In genomic region chr13:57629821-57630235, GRCh38 we compare ENCODE assay signal across 9 cellular contexts. TPM values are rescaled to one million over a fixed set of nuclear protein-coding genes. Genes with fewer than 3 reads are reported as not detected.
DNase-seq lines count a peak whose midpoint lies in the region; ATAC-seq and TF ChIP-seq lines count a peak whose summit lies in the region.
"Had no signal": no experiment of that assay in that cellular context is flagged by ENCODE, and none has a peak within 500 bp of the region (broad histone marks: within the 10 kb centered on the region; RNA-seq: fewer than 3 reads in every experiment).

No MANE protein-coding gene starts in this region.

- CTCF ChIA-PET in AG04450 (lab: Charles Lee), result no interaction called here

- intact Hi-C loops in body of pancreas (cut with DNase I), result no loop called here

- H3K4me2 ChIP-seq in GM23248 (ENCODE audit: unreplicated experiment), result peak overlapping the region; percentile 26

- peaks cover 33% of the 10 kb centered on the region for H3K9me3 ChIP-seq in AG04450 (ENCODE audit: control insufficient read depth, insufficient read depth, low read length)
- no peaks in the 10 kb centered on the region for H3K9me3 ChIP-seq in GM23248 (ENCODE audit: low read depth)
- H3K9me3 ChIP-seq in body of pancreas, result no peaks in the 10 kb centered on the region

- peak overlapping the region; percentile 41; the same call in 1 of the 2 replicates for H2AFZ ChIP-seq in GM23248

- 6 to 8% methylated on average over 34 of the region's 34 CpGs for WGBS in GM23248 (ENCODE audit: low coverage in 1 of 2, low lambda C conversion rate in 2 of 2, missing lambda C conversion rate in 2 of 2), 2 experiments
- WGBS in body of pancreas, 2 donors, result 2% methylated on average over 33 to 34 of the region's 34 CpGs

- no peak for DNase-seq in AG04450 (ENCODE audit: low read depth, low spot score)
- peak; percentile 67 for DNase-seq in GM23248
- peak; percentile 97 for DNase-seq in NCI-H748 treated with DMSO at 0.1 percent for 48 hours (lab: John Stamatoyannopoulos, UW)
- DNase-seq in body of pancreas, result peak; percentile 87 to 93 (median 90)
- DNase-seq in hypothalamus (lab: John Stamatoyannopoulos, UW), result peak; percentile 62 to 99 (median 96)
- peak; percentile 80 for DNase-seq in pulmonary artery endothelial cell (ENCODE audit: low read depth, low spot score)

- H3K36me3 ChIP-seq in GM23248 (ENCODE audit: low read depth) (no peaks in the 10 kb centered on the region), body of pancreas (replicated peaks in 1 of 2; ENCODE audit: insufficient read depth in 1 of 2, low read depth in 2 of 2) (no peaks in the 10 kb centered on the region)

- H3K9ac ChIP-seq in GM23248, result no peak overlapping the region

- ATAC-seq in body of pancreas (peak; percentile 76), GM21526 (IDR thresholded peaks at IDR 0.05; ENCODE audit: low FRiP score, unreplicated experiment) (no peak), HG03469 (IDR thresholded peaks at IDR 0.05; ENCODE audit: unreplicated experiment) (no peak)

- no peak for TF ChIP-seq CTCF in AG04450 (IDR thresholded peaks at IDR 0.05; ENCODE audit: low read depth, low read length)
- no peak for TF ChIP-seq CTCF in body of pancreas (IDR thresholded peaks at IDR 0.05)

- H3K27ac ChIP-seq in AG04450 (ENCODE audit: low read depth, low read length), result no peak overlapping the region
- H3K27ac ChIP-seq in GM23248, result no peak overlapping the region
- H3K27ac ChIP-seq in body of pancreas, result peak overlapping the region in 3 of 4 donors; percentile 38 to 80 (median 65)

- H3K79me2 ChIP-seq in GM23248 (ENCODE audit: insufficient read depth), result no peaks in the 10 kb centered on the region

- POLR2A ChIA-PET in AG04450 (lab: Yijun Ruan, JAX), result no interaction called here

- H3K4me3 ChIP-seq in AG04450 (ENCODE audit: low read depth, low read length), result peak overlapping the region; percentile 27
- peak overlapping the region; percentile 37 for H3K4me3 ChIP-seq in GM23248
- peak overlapping the region in 1 of 2 donors; percentile 53 for H3K4me3 ChIP-seq in body of pancreas

- in situ Hi-C loops in GM23248 (cut with MboI), result no loop called here

- no peaks in the 10 kb centered on the region for H3K4me1 ChIP-seq in GM23248 (ENCODE audit: insufficient read depth)
- peaks cover 44% of the 10 kb centered on the region for H3K4me1 ChIP-seq in body of pancreas

- no peaks in the 10 kb centered on the region for H4K20me1 ChIP-seq in GM23248 (ENCODE audit: insufficient read depth)

- no peaks in the 10 kb centered on the region for H3F3A ChIP-seq in GM23248 (ENCODE audit: insufficient read depth)

- H3K9me2 ChIP-seq in GM23248 (ENCODE audit: insufficient read depth), result no peaks in the 10 kb centered on the region

- peak; percentile 68 to 98 (median 98) for TF ChIP-seq POLR2A in body of pancreas (IDR thresholded peaks at IDR 0.05)

- H3K27me3 ChIP-seq in AG04450 (ENCODE audit: control insufficient read depth, insufficient read depth, low read length) (peaks cover 39% of the 10 kb centered on the region), GM23248 (replicated peaks; ENCODE audit: insufficient read depth) (peaks cover 65% of the 10 kb centered on the region), body of pancreas (peaks cover 0 to 12% of the 10 kb centered on the region in 2 donors)

RNA-seq across cellular contexts. Expression of gene PCDH17, which starts 1.7 kb away (rescaled TPM):
- not detected in 2 replicates for polyA plus RNA-seq in AG04450 (2011; rRNA removed)
- not detected in 2 replicates for polyA minus RNA-seq in AG04450 (2011; rRNA and poly(A)+ RNA removed)
- not detected in 2 replicates for total RNA-seq in GM23248 (2014; rRNA removed; shearing (Covaris generic))
- not detected in 2 replicates for polyA plus RNA-seq in GM23248 (2016; fragmentation: Nextera tagmentation; extraction: Ambion mirVana)
- total RNA-seq in body of pancreas, result 10 to 100 TPM in 1 of 2 donors, 1 to 10 TPM in 1; 6.0 to 21.8 TPM
- 1.7 and 3.0 TPM in 2 replicates for total RNA-seq in pulmonary artery endothelial cell
- total RNA-seq: activated naive CD4-positive, alpha-beta T cell treated with anti-CD3 and anti-CD28 coated beads, Interleukin-2, amount 50 U/mL, for 72 hours had no signal

Comparison
In these comparisons a context has a peak if more than half of its experiments do, and no peak if none do; other contexts are left out.
1. H3K27ac ChIP-seq: peak in body of pancreas (3 of 4); none in AG04450 (single experiment) and GM23248 (single experiment).